Comparison of ENCODE assay signal across 8 cellular contexts in the genomic region with DNA sequence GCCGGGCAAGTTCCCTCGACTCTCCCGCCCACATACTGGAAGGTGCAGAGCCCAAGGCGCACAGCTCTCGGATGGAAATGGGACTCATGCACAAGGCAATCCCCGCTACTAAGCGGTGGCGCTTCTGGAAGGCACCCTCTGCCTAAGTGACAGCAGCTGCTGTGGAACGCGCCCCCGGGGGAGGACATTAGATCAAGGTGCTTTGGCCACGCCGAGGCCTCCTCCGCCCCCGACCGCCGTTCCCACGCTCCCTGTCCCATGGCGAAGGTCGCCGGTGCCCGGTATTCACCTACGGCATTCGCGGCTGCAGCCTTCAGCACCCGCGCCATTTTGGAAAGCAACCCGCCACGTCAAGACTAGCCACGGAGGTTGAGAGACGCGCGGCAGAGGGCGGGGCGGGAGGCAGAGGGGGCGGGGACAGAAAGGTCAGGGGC. TPM values are rescaled to one million over a fixed set of nuclear protein-coding genes. Genes with fewer than 3 reads are reported as not detected.
A peak's percentile ranks its signal among the peaks of the same experiment; 100 is the strongest.
DNase-seq lines count a peak whose midpoint lies in the region; ATAC-seq and TF ChIP-seq lines count a peak whose summit lies in the region.

A gene (minus strand): TSS at position 339 of the 434 bp plus-strand sequence. CDS start 10 bp downstream, at position 329.

- peaks cover 0 to 20% (median 6%) of the 10 kb centered on the region in 4 donors for H3K4me1 ChIP-seq in right lobe of liver

- H3K27me3 ChIP-seq in right lobe of liver: no peaks in the 10 kb centered on the region

- peak; percentile 94 for DNase-seq in AG20443 (ENCODE audit: low spot score)
- peak; percentile 91 for DNase-seq in NCI-H345 (lab: John Stamatoyannopoulos, UW)
- peak; percentile 80 for DNase-seq in activated CD4-positive, alpha-beta T cell treated with anti-CD3 and anti-CD28 coated beads for 1 hour
- peak; percentile 87 for DNase-seq in choroid plexus epithelial cell (ENCODE audit: low read depth)
- peak; percentile 90 to 94 (median 94) for DNase-seq in right lobe of liver
- peak; percentile 84 to 87 for DNase-seq in stimulated activated CD4-positive, alpha-beta T cell treated with anti-CD3 and anti-CD28 coated beads, Interleukin-4, amount 100 ng/mL, for 48 hours (ENCODE audit: low read depth in 2 of 2)

- peaks cover 2 to 20% (median 6%) of the 10 kb centered on the region in 4 donors for H3K36me3 ChIP-seq in right lobe of liver

- ATAC-seq in GM19025 (IDR thresholded peaks at IDR 0.05; ENCODE audit: low read depth, unreplicated experiment): peak; percentile 83
- ATAC-seq in HG03196 (IDR thresholded peaks at IDR 0.05; ENCODE audit: unreplicated experiment): peak; percentile 86
- peak; percentile 94 to 96 (median 95) for ATAC-seq in right lobe of liver

- 0% methylated on average over 32 of the region's 36 CpGs for WGBS in right lobe of liver (ENCODE audit: insufficient coverage, low coverage, low lambda C conversion rate, missing lambda C conversion rate)

- peak within 1 kb of the TSS; percentile 99 for H3K4me3 ChIP-seq in choroid plexus epithelial cell (ENCODE audit: low read depth, low read length)
- H3K4me3 ChIP-seq in right lobe of liver: peak within 1 kb of the TSS; percentile 76 to 91 (median 83)

- intact Hi-C loops in right lobe of liver (cut with DNase I): no loop called here

- peak within 1 kb of the TSS; percentile 87 to 98 (median 94) for H3K27ac ChIP-seq in right lobe of liver

- TF ChIP-seq POLR2A in right lobe of liver (IDR thresholded peaks at IDR 0.05): peak; percentile 53

- no peaks in the 10 kb centered on the region for H3K9me3 ChIP-seq in right lobe of liver

- TF ChIP-seq CTCF in choroid plexus epithelial cell (conservative IDR thresholded peaks at IDR 0.05; ENCODE audit: low read depth, low read length) (no peak), right lobe of liver (IDR thresholded peaks at IDR 0.05) (no peak)

RNA-seq across cellular contexts. Expression of the gene that starts here (rescaled TPM):
- 10 to 100 TPM; 15.5 to 37.8 (median 23.1) TPM for total RNA-seq in right lobe of liver

Comparison
In these comparisons a context has a peak if more than half of its experiments do, and no peak if none do; other contexts are left out.
1. Peak in every context shown above with its lines: DNase-seq, ATAC-seq, H3K4me3 ChIP-seq and H3K27ac ChIP-seq.